In genomic region chr11:46588915-46589314, GRCh38 we compare ENCODE assay signal across 13 cellular contexts.
"Had no signal": no experiment of that assay in that cellular context is flagged by ENCODE, and none has a peak within 500 bp of the region (broad histone marks: within the 10 kb centered on the region; RNA-seq: fewer than 3 reads in every experiment).

No MANE protein-coding gene starts in this region.

- H3K36me3 ChIP-seq: left ventricle myocardium inferior, thyroid gland had no signal

- H3K9me3 ChIP-seq: left ventricle myocardium inferior, thyroid gland had no signal

- H3K27me3 Mint-ChIP-seq: activated CD4-positive, alpha-beta T cell treated with anti-CD3 and anti-CD28 coated beads, Interleukin-2, amount 10 ng/mL, durations not matched to agents 7 days and 5 days had no signal

- H3K27ac Mint-ChIP-seq: activated CD4-positive, alpha-beta T cell treated with anti-CD3 and anti-CD28 coated beads, Interleukin-2, amount 10 ng/mL, durations not matched to agents 7 days and 5 days; activated CD8-positive, alpha-beta T cell treated with anti-CD3 and anti-CD28 coated beads, Interleukin-2, amount 10 ng/mL, durations not matched to agents 7 days and 5 days; activated naive CD4-positive, alpha-beta T cell treated with anti-CD3 and anti-CD28 coated beads, Interleukin-2, amount 50 U/mL, for 72 hours; activated T-cell treated with anti-CD3 and anti-CD28 coated beads, Interleukin-2, amount 50 U/mL, for 72 hours had no signal

- DNase-seq: activated CD4-positive, alpha-beta T cell treated with anti-CD3 and anti-CD28 coated beads, Interleukin-2, amount 10 ng/mL, durations not matched to agents 7 days and 5 days; activated CD8-positive, alpha-beta T cell treated with anti-CD3 and anti-CD28 coated beads, Interleukin-2, amount 10 ng/mL, durations not matched to agents 7 days and 5 days; activated gamma-delta T cell; activated T-cell treated with anti-CD3 and anti-CD28 coated beads, Interleukin-2, amount 50 U/mL, for 72 hours; effector CD8-positive, alpha-beta T cell; immature natural killer cell; kidney glomerular epithelial cell; left ventricle myocardium inferior; retina; stimulated activated naive CD4-positive, alpha-beta T cell treated with Interleukin-2 at 50 U/mL for 16 hours; thyroid gland had no signal

- H3K4me3 Mint-ChIP-seq: activated CD4-positive, alpha-beta T cell treated with anti-CD3 and anti-CD28 coated beads, Interleukin-2, amount 10 ng/mL, durations not matched to agents 7 days and 5 days; activated CD8-positive, alpha-beta T cell treated with anti-CD3 and anti-CD28 coated beads, Interleukin-2, amount 10 ng/mL, durations not matched to agents 7 days and 5 days; activated T-cell treated with anti-CD3 and anti-CD28 coated beads, Interleukin-2, amount 50 U/mL, for 72 hours; immature natural killer cell had no signal

- H3K27me3 ChIP-seq: thyroid gland had no signal

- H3K27ac ChIP-seq: left ventricle myocardium inferior, thyroid gland had no signal

- H3K36me3 Mint-ChIP-seq: immature natural killer cell had no signal

- H3K4me3 ChIP-seq: left ventricle myocardium inferior, thyroid gland had no signal

- H3K9me3 Mint-ChIP-seq: activated CD4-positive, alpha-beta T cell treated with anti-CD3 and anti-CD28 coated beads, Interleukin-2, amount 10 ng/mL, durations not matched to agents 7 days and 5 days; activated naive CD4-positive, alpha-beta T cell treated with anti-CD3 and anti-CD28 coated beads, Interleukin-2, amount 50 U/mL, for 72 hours; activated T-cell treated with anti-CD3 and anti-CD28 coated beads, Interleukin-2, amount 50 U/mL, for 72 hours; immature natural killer cell had no signal

- ATAC-seq: activated CD4-positive, CD25-positive, alpha-beta regulatory T cell treated with anti-CD3 and anti-CD28 coated beads, Interleukin-2, amount 50 U/mL, for 24 hours; activated CD8-positive, alpha-beta T cell treated with anti-CD3 and anti-CD28 coated beads, Interleukin-2, amount 10 ng/mL, durations not matched to agents 7 days and 5 days; activated naive CD4-positive, alpha-beta T cell treated with anti-CD3 and anti-CD28 coated beads, Interleukin-2, amount 50 U/mL, for 72 hours; activated T-cell treated with anti-CD3 and anti-CD28 coated beads, Interleukin-2, amount 50 U/mL, for 72 hours had no signal
